In genomic region chr10:75236178-75236825, GRCh38 we compare ENCODE assay signal across 9 cellular contexts. TPM values are rescaled to one million over a fixed set of nuclear protein-coding genes. Genes with fewer than 3 reads are reported as not detected.
DNase-seq lines count a peak whose midpoint lies in the region; ATAC-seq and TF ChIP-seq lines count a peak whose summit lies in the region.
"Had no signal": no experiment of that assay in that cellular context is flagged by ENCODE, and none has a peak within 500 bp of the region (broad histone marks: within the 10 kb centered on the region; RNA-seq: fewer than 3 reads in every experiment).

No MANE protein-coding gene starts in this region.

- peak overlapping the region; percentile 72 for H3K9ac ChIP-seq in DND-41 (ENCODE audit: low read depth, low read length)
- peak overlapping the region; percentile 23 for H3K9ac ChIP-seq in mammary epithelial cell (ENCODE audit: insufficient read depth, low read length)
- H3K9ac ChIP-seq in parathyroid adenoma, result no peak overlapping the region

- no peaks in the 10 kb centered on the region for H3K27me3 ChIP-seq in DND-41 (ENCODE audit: insufficient read depth, low read length, poor library complexity)
- no peaks in the 10 kb centered on the region for H3K27me3 ChIP-seq in mammary epithelial cell (ENCODE audit: insufficient read depth, low read length)
- no peaks in the 10 kb centered on the region for H3K27me3 ChIP-seq in parathyroid adenoma (ENCODE audit: control insufficient read depth, insufficient read depth, low read length)
- H3K27me3 ChIP-seq: brain microvascular endothelial cell had no signal

- peaks cover 23% of the 10 kb centered on the region for H3K36me3 ChIP-seq in DND-41 (ENCODE audit: insufficient read depth, low read length)
- H3K36me3 ChIP-seq in KOPT-K1 (ENCODE audit: insufficient read depth, low read length), result peaks cover 25% of the 10 kb centered on the region
- peaks cover 14% of the 10 kb centered on the region for H3K36me3 ChIP-seq in mammary epithelial cell (ENCODE audit: insufficient read depth, low read length)
- no peaks in the 10 kb centered on the region for H3K36me3 ChIP-seq in parathyroid adenoma (ENCODE audit: control insufficient read depth, insufficient read depth, low read length)

- peaks cover 5% of the 10 kb centered on the region; the same call in 1 of the 2 replicates for H4K20me1 ChIP-seq in DND-41 (ENCODE audit: insufficient read depth, low read length)
- H4K20me1 ChIP-seq in mammary epithelial cell (ENCODE audit: insufficient read depth, low read length), result no peaks in the 10 kb centered on the region

- DNase-seq in DND-41 (no peak), mammary epithelial cell (no peak), dermis blood vessel endothelial cell (no peak), hepatic stellate cell (ENCODE audit: low spot score) (no peak)

- no peak for TF ChIP-seq CTCF in DND-41 (IDR thresholded peaks at IDR 0.05; ENCODE audit: borderline replicate concordance, extremely low read depth, low read length, poor library complexity, severe bottlenecking)
- no peak for TF ChIP-seq CTCF in mammary epithelial cell (conservative IDR thresholded peaks at IDR 0.05 in 1 of 2, IDR thresholded peaks at IDR 0.05 in 1 of 2; ENCODE audit: extremely low read depth in 1 of 2, insufficient read depth in 1 of 2, low read depth in 1 of 2, low read length in 2 of 2)
- no peak for TF ChIP-seq CTCF in parathyroid adenoma (IDR thresholded peaks at IDR 0.05)

- dilution Hi-C loops in mammary epithelial cell (cut with HindIII; ENCODE audit: low sequenced_read_pairs), result no loop called here

- H3K79me2 ChIP-seq in DND-41 (ENCODE audit: insufficient read depth, low read length) (peaks cover 4% of the 10 kb centered on the region; the same call in 1 of the 2 replicates), mammary epithelial cell (ENCODE audit: insufficient read depth, low read length) (peaks cover 27% of the 10 kb centered on the region), parathyroid adenoma (no peaks in the 10 kb centered on the region)

- WGBS in mammary epithelial cell (ENCODE audit: low coverage, missing lambda C conversion rate), result 71% methylated on average over 8 of the region's 12 CpGs

- intact Hi-C loops in mammary epithelial cell (cut with micrococcal nuclease), result loop anchor here (5.0 kb wide), 5 partner anchors 161 to 1349 kb away; no protein-coding TSS in a partner anchor

- H3K27ac ChIP-seq in DND-41 (ENCODE audit: low read length), result peak overlapping the region; percentile 67
- H3K27ac ChIP-seq in KOPT-K1 (ENCODE audit: low read depth, low read length, poor library complexity, severe bottlenecking), result peak overlapping the region; percentile 50
- H3K27ac ChIP-seq in mammary epithelial cell (ENCODE audit: insufficient read depth, low read depth, low read length), result no peak overlapping the region
- H3K27ac ChIP-seq in parathyroid adenoma, result peak overlapping the region; percentile 52
- H3K27ac ChIP-seq: brain microvascular endothelial cell had no signal

- H3K4me2 ChIP-seq in DND-41 (ENCODE audit: insufficient read depth, low read length) (peak overlapping the region; percentile 97), mammary epithelial cell (ENCODE audit: insufficient read depth, low read depth, low read length) (no peak overlapping the region), parathyroid adenoma (ENCODE audit: low read length) (no peak overlapping the region)

- in situ Hi-C loops in mammary epithelial cell (cut with MboI; ENCODE audit: low sequenced_read_pairs in 2 of 2), result loop anchor here in 1 of 2 donors (10.0 kb wide), 1 partner anchor 122 kb away; the partner anchor contains the start of gene SAMD8

- H3K9me3 ChIP-seq in DND-41 (ENCODE audit: insufficient read depth, low read length, severe bottlenecking) (no peaks in the 10 kb centered on the region), KOPT-K1 (ENCODE audit: insufficient read depth, low read length, poor library complexity, severe bottlenecking) (no peaks in the 10 kb centered on the region), mammary epithelial cell (replicated peaks; ENCODE audit: insufficient read depth, low read length) (no peaks in the 10 kb centered on the region), parathyroid adenoma (ENCODE audit: control insufficient read depth, low read length) (no peaks in the 10 kb centered on the region)

- H3K4me3 ChIP-seq in DND-41 (ENCODE audit: low read depth in 1 of 2, low read length in 2 of 2) (peak overlapping the region in 1 of 2 experiments; percentile 82; a peak in 2 of 4 replicates), mammary epithelial cell (replicated peaks in 1 of 3; ENCODE audit: insufficient read depth in 1 of 3, low read depth in 2 of 3, low read length in 3 of 3) (no peak overlapping the region), parathyroid adenoma (ENCODE audit: low read depth, low read length) (no peak overlapping the region)

- peak overlapping the region; percentile 92 for H2AFZ ChIP-seq in DND-41 (ENCODE audit: low read depth, low read length)
- H2AFZ ChIP-seq in mammary epithelial cell (ENCODE audit: low read depth, low read length), result peak overlapping the region; percentile 70
- H2AFZ ChIP-seq in parathyroid adenoma, result peak overlapping the region; percentile 90

- H3K4me1 ChIP-seq in DND-41 (ENCODE audit: insufficient read depth, low read length) (peaks cover 18% of the 10 kb centered on the region), mammary epithelial cell (ENCODE audit: insufficient read depth, low read length) (peaks cover 26% of the 10 kb centered on the region), parathyroid adenoma (peaks cover 19% of the 10 kb centered on the region)

- BruUV-seq in mammary epithelial cell (replicated peaks; lab: Mats Ljungman, UMichigan), result no TSS peak

- CTCF ChIA-PET in mammary epithelial cell (lab: Charles Lee; ENCODE audit: low non-redundant PET), result interaction anchor here (0.7 to 1.0 kb wide), 6 partner anchors 11 to 1345 kb away, joined by 5 to 12 read pairs (median 6); no protein-coding TSS in a partner anchor

- no peak for TF ChIP-seq POLR2A in GM18505 (IDR thresholded peaks at IDR 0.05; ENCODE audit: borderline replicate concordance, extremely low read depth, insufficient read depth, insufficient read length)

- ATAC-seq in DND-41 (ENCODE audit: insufficient read depth, low read depth) (no peak), HG02852 (IDR thresholded peaks at IDR 0.05; ENCODE audit: unreplicated experiment) (no peak), GM18505 (IDR thresholded peaks at IDR 0.05; ENCODE audit: unreplicated experiment) (no peak)

RNA-seq across cellular contexts. Expression of gene COMTD1, which starts 0.5 kb away (rescaled TPM):
- total RNA-seq in mammary epithelial cell (10 to 100 TPM; 20.0 to 26.3 TPM), dermis blood vessel endothelial cell (15.9 and 23.0 TPM in 2 replicates)
- 20.5 TPM for polyA plus RNA-seq in mammary epithelial cell
- polyA minus RNA-seq in mammary epithelial cell, result 1.0 TPM

RNA-seq across cellular contexts. Expression of gene VDAC2, which starts 25.7 kb away (rescaled TPM):
- 100 to 1,000 TPM; 230 to 262 TPM for total RNA-seq in mammary epithelial cell
- polyA plus RNA-seq in mammary epithelial cell, result 150 TPM
- polyA minus RNA-seq in mammary epithelial cell, result 119 TPM
- 174 and 191 TPM in 2 replicates for total RNA-seq in dermis blood vessel endothelial cell
